Comparison of ENCODE assay signal across 23 cellular contexts in genomic region chr2:224538739-224539138, GRCh38. TPM values are rescaled to one million over a fixed set of nuclear protein-coding genes. Genes with fewer than 3 reads are reported as not detected.
DNase-seq lines count a peak whose midpoint lies in the region; ATAC-seq, FAIRE-seq and TF ChIP-seq lines count a peak whose summit lies in the region.
"Had no signal": no experiment of that assay in that cellular context is flagged by ENCODE, and none has a peak within 500 bp of the region (broad histone marks: within the 10 kb centered on the region; RNA-seq: fewer than 3 reads in every experiment).

No MANE protein-coding gene starts in this region.

- peaks cover 94% of the 10 kb centered on the region for H4K20me1 ChIP-seq in PC-9 (ENCODE audit: insufficient read depth)

- H3K27ac ChIP-seq in CD4-positive, CD25-positive, alpha-beta regulatory T cell (ENCODE audit: insufficient read depth, low read length, poor library complexity, severe bottlenecking) = no peak overlapping the region
- H3K27ac ChIP-seq in naive thymus-derived CD4-positive, alpha-beta T cell (ENCODE audit: low read depth, low read length) = no peak overlapping the region
- H3K27ac ChIP-seq in PC-9 = no peak overlapping the region
- H3K27ac ChIP-seq: KMS-11, RWPE1 had no signal

- peak overlapping the region; percentile 65 for H3K27ac Mint-ChIP-seq in activated CD8-positive, alpha-beta T cell treated with anti-CD3 and anti-CD28 coated beads for 36 hours
- H3K27ac Mint-ChIP-seq in activated CD8-positive, alpha-beta T cell treated with anti-CD3 and anti-CD28 coated beads, Interleukin-2, amount 10 ng/mL, durations not matched to agents 7 days and 5 days = no peak overlapping the region
- H3K27ac Mint-ChIP-seq in CD4-positive, CD25-positive, alpha-beta regulatory T cell = peak overlapping the region; percentile 7 to 54 (median 8)
- peak overlapping the region; percentile 21 for H3K27ac Mint-ChIP-seq in activated T-helper 1 cell treated with anti-CD3 and anti-CD28 coated beads, Interleukin-12 subunit alpha, Interleukin-12 subunit beta, Interleukin-2, Interleukin-4 antibody, amounts not matched to agents 30 ng/mL and 10 ng/mL and 1 ng/mL, durations not matched to agents 14 hours and 24 hours and 36 hours
- peak overlapping the region in 7 of 9 donors; percentile 0 to 81 (median 14) for H3K27ac Mint-ChIP-seq in naive thymus-derived CD4-positive, alpha-beta T cell
- H3K27ac Mint-ChIP-seq: CD4-positive, alpha-beta T cell had no signal

- peaks cover 53% of the 10 kb centered on the region for H3K36me3 Mint-ChIP-seq in activated CD8-positive, alpha-beta T cell treated with anti-CD3 and anti-CD28 coated beads for 36 hours (ENCODE audit: low read depth)
- peaks cover 44% of the 10 kb centered on the region for H3K36me3 Mint-ChIP-seq in activated CD8-positive, alpha-beta T cell treated with anti-CD3 and anti-CD28 coated beads, Interleukin-2, amount 10 ng/mL, durations not matched to agents 7 days and 5 days (ENCODE audit: low read depth)
- H3K36me3 Mint-ChIP-seq in CD4-positive, CD25-positive, alpha-beta regulatory T cell = peaks cover 36% of the 10 kb centered on the region
- H3K36me3 Mint-ChIP-seq in activated T-helper 1 cell treated with anti-CD3 and anti-CD28 coated beads, Interleukin-12 subunit alpha, Interleukin-12 subunit beta, Interleukin-2, Interleukin-4 antibody, amounts not matched to agents 30 ng/mL and 10 ng/mL and 1 ng/mL, durations not matched to agents 14 hours and 24 hours and 36 hours (ENCODE audit: low read depth) = peaks cover 33% of the 10 kb centered on the region
- peaks cover 3 to 59% (median 42%) of the 10 kb centered on the region in 5 donors for H3K36me3 Mint-ChIP-seq in naive thymus-derived CD4-positive, alpha-beta T cell

- H3K9me2 ChIP-seq in PC-9 (ENCODE audit: insufficient read depth) = no peaks in the 10 kb centered on the region

- no peaks in the 10 kb centered on the region for H3K9me3 ChIP-seq in CD4-positive, CD25-positive, alpha-beta regulatory T cell (ENCODE audit: control insufficient read depth in 2 of 2, low read length in 2 of 2)
- H3K9me3 ChIP-seq in naive thymus-derived CD4-positive, alpha-beta T cell (ENCODE audit: control insufficient read depth in 2 of 3, low read length in 3 of 3) = no peaks in the 10 kb centered on the region
- no peaks in the 10 kb centered on the region for H3K9me3 ChIP-seq in PC-9 (ENCODE audit: insufficient read depth, low read depth)

- no peak for TF ChIP-seq POLR2A in GM12892 (IDR thresholded peaks at IDR 0.05; ENCODE audit: low read depth, low read length)

- peaks cover 15% of the 10 kb centered on the region; the same call in 1 of the 2 replicates for H3F3A ChIP-seq in PC-9 (ENCODE audit: insufficient read depth, low read depth)

- no peak for FAIRE-seq in GM12892 (lab: Jason Lieb, UNC)
- FAIRE-seq: GM12878 had no signal

- no peaks in the 10 kb centered on the region for H3K27me3 Mint-ChIP-seq in activated CD8-positive, alpha-beta T cell treated with anti-CD3 and anti-CD28 coated beads for 36 hours
- no peaks in the 10 kb centered on the region for H3K27me3 Mint-ChIP-seq in activated CD8-positive, alpha-beta T cell treated with anti-CD3 and anti-CD28 coated beads, Interleukin-2, amount 10 ng/mL, durations not matched to agents 7 days and 5 days (ENCODE audit: low read depth)
- no peaks in the 10 kb centered on the region for H3K27me3 Mint-ChIP-seq in CD4-positive, CD25-positive, alpha-beta regulatory T cell
- H3K27me3 Mint-ChIP-seq in activated T-helper 1 cell treated with anti-CD3 and anti-CD28 coated beads, Interleukin-12 subunit alpha, Interleukin-12 subunit beta, Interleukin-2, Interleukin-4 antibody, amounts not matched to agents 30 ng/mL and 10 ng/mL and 1 ng/mL, durations not matched to agents 14 hours and 24 hours and 36 hours (ENCODE audit: insufficient read depth) = no peaks in the 10 kb centered on the region
- H3K27me3 Mint-ChIP-seq in naive thymus-derived CD4-positive, alpha-beta T cell = no peaks in the 10 kb centered on the region
- H3K27me3 Mint-ChIP-seq: CD4-positive, alpha-beta T cell had no signal

- peaks cover 7% of the 10 kb centered on the region for H3K9me3 Mint-ChIP-seq in activated CD8-positive, alpha-beta T cell treated with anti-CD3 and anti-CD28 coated beads for 36 hours
- no peaks in the 10 kb centered on the region for H3K9me3 Mint-ChIP-seq in activated CD8-positive, alpha-beta T cell treated with anti-CD3 and anti-CD28 coated beads, Interleukin-2, amount 10 ng/mL, durations not matched to agents 7 days and 5 days (ENCODE audit: insufficient read depth)
- H3K9me3 Mint-ChIP-seq in CD4-positive, CD25-positive, alpha-beta regulatory T cell = no peaks in the 10 kb centered on the region
- no peaks in the 10 kb centered on the region for H3K9me3 Mint-ChIP-seq in activated T-helper 1 cell treated with anti-CD3 and anti-CD28 coated beads, Interleukin-12 subunit alpha, Interleukin-12 subunit beta, Interleukin-2, Interleukin-4 antibody, amounts not matched to agents 30 ng/mL and 10 ng/mL and 1 ng/mL, durations not matched to agents 14 hours and 24 hours and 36 hours
- H3K9me3 Mint-ChIP-seq in naive thymus-derived CD4-positive, alpha-beta T cell = peaks cover 0 to 4% (median 0%) of the 10 kb centered on the region in 11 donors
- H3K9me3 Mint-ChIP-seq: CD4-positive, alpha-beta T cell had no signal

- POLR2A ChIA-PET in activated CD8-positive, alpha-beta T cell treated with anti-CD3 and anti-CD28 coated beads for 36 hours (lab: Charles Lee) = interaction anchor here (0.8 kb wide), 1 partner anchor 12 kb away, joined by 3 read pairs; no protein-coding TSS in a partner anchor
- POLR2A ChIA-PET in activated CD8-positive, alpha-beta T cell treated with anti-CD3 and anti-CD28 coated beads, Interleukin-2, amount 10 ng/mL, durations not matched to agents 7 days and 5 days (lab: Charles Lee) = no interaction called here
- POLR2A ChIA-PET in naive thymus-derived CD4-positive, alpha-beta T cell (lab: Charles Lee) = no interaction called here
- POLR2A ChIA-PET in PC-9 (lab: Charles Lee; ENCODE audit: unreplicated experiment) = no interaction called here

- CTCF ChIA-PET in activated CD8-positive, alpha-beta T cell treated with anti-CD3 and anti-CD28 coated beads for 36 hours (lab: Charles Lee) = interaction anchor here (1.6 kb wide), 1 partner anchor 22 kb away, joined by 3 read pairs; no protein-coding TSS in a partner anchor
- CTCF ChIA-PET in activated CD8-positive, alpha-beta T cell treated with anti-CD3 and anti-CD28 coated beads, Interleukin-2, amount 10 ng/mL, durations not matched to agents 7 days and 5 days (lab: Charles Lee) = no interaction called here
- CTCF ChIA-PET in naive thymus-derived CD4-positive, alpha-beta T cell (lab: Charles Lee) = interaction anchor here (0.6 kb wide), 1 partner anchor 110 kb away, joined by 3 read pairs; no protein-coding TSS in a partner anchor
- CTCF ChIA-PET in PC-9 (lab: Charles Lee) = interaction anchor here (0.6 kb wide), 1 partner anchor 402 kb away, joined by 5 read pairs; no protein-coding TSS in a partner anchor

- peaks cover 95% of the 10 kb centered on the region for H3K79me2 ChIP-seq in PC-9 (ENCODE audit: low read depth)

- H3K27me3 ChIP-seq in CD4-positive, CD25-positive, alpha-beta regulatory T cell (ENCODE audit: control insufficient read depth, insufficient read depth, low read length) = no peaks in the 10 kb centered on the region
- no peaks in the 10 kb centered on the region for H3K27me3 ChIP-seq in naive thymus-derived CD4-positive, alpha-beta T cell (ENCODE audit: control insufficient read depth in 2 of 2, insufficient read depth in 2 of 2, low read length in 2 of 2)
- no peaks in the 10 kb centered on the region for H3K27me3 ChIP-seq in PC-9 (ENCODE audit: insufficient read depth, low read depth)

- intact Hi-C loops in activated CD8-positive, alpha-beta T cell treated with anti-CD3 and anti-CD28 coated beads for 36 hours (cut with micrococcal nuclease) = no loop called here
- intact Hi-C loops in activated T-helper 1 cell treated with anti-CD3 and anti-CD28 coated beads, Interleukin-12 subunit alpha, Interleukin-12 subunit beta, Interleukin-2, Interleukin-4 antibody, amounts not matched to agents 30 ng/mL and 10 ng/mL and 1 ng/mL, durations not matched to agents 14 hours and 24 hours and 36 hours (cut with micrococcal nuclease) = loop anchor here (2.0 kb wide), 1 partner anchor 18 kb away; no protein-coding TSS in a partner anchor
- intact Hi-C loops in naive thymus-derived CD4-positive, alpha-beta T cell (cut with micrococcal nuclease) = no loop called here
- intact Hi-C loops in PC-9 (cut with micrococcal nuclease; ENCODE audit: unreplicated experiment) = no loop called here

- H3K4me2 ChIP-seq in PC-9 = no peak overlapping the region
- H3K4me2 ChIP-seq: KMS-11 had no signal

- H3K4me3 ChIP-seq in CD4-positive, CD25-positive, alpha-beta regulatory T cell (ENCODE audit: low read depth, low read length) = no peak overlapping the region
- H3K4me3 ChIP-seq in naive thymus-derived CD4-positive, alpha-beta T cell (ENCODE audit: low read length) = no peak overlapping the region
- H3K4me3 ChIP-seq in PC-9 = no peak overlapping the region
- H3K4me3 ChIP-seq: GM12878 had no signal

- H3K36me3 ChIP-seq in CD4-positive, CD25-positive, alpha-beta regulatory T cell (ENCODE audit: control insufficient read depth, insufficient read depth, low read length) = peaks cover 50% of the 10 kb centered on the region
- peaks cover 0 to 22% (median 9%) of the 10 kb centered on the region in 3 experiments for H3K36me3 ChIP-seq in naive thymus-derived CD4-positive, alpha-beta T cell (ENCODE audit: control insufficient read depth in 2 of 3, insufficient read depth in 3 of 3, low read length in 3 of 3)
- H3K36me3 ChIP-seq in PC-9 (ENCODE audit: low read depth) = peaks cover 67% of the 10 kb centered on the region

- no peak for TF ChIP-seq CTCF in activated CD8-positive, alpha-beta T cell treated with anti-CD3 and anti-CD28 coated beads for 36 hours (IDR thresholded peaks at IDR 0.05)
- TF ChIP-seq CTCF in PC-9 (conservative IDR thresholded peaks at IDR 0.05) = no peak

- no peak for ATAC-seq in activated CD8-positive, alpha-beta T cell treated with anti-CD3 and anti-CD28 coated beads for 36 hours
- ATAC-seq in activated CD8-positive, alpha-beta T cell treated with anti-CD3 and anti-CD28 coated beads, Interleukin-2, amount 10 ng/mL, durations not matched to agents 7 days and 5 days = no peak
- ATAC-seq in CD4-positive, CD25-positive, alpha-beta regulatory T cell (ENCODE audit: low read depth in 2 of 2) = no peak
- ATAC-seq in naive thymus-derived CD4-positive, alpha-beta T cell = no peak
- ATAC-seq: GM12878, HCT116 had no signal

- peaks cover 4% of the 10 kb centered on the region for H3K4me1 ChIP-seq in CD4-positive, CD25-positive, alpha-beta regulatory T cell (ENCODE audit: control insufficient read depth, insufficient read depth, low read length, poor library complexity, severe bottlenecking)
- H3K4me1 ChIP-seq in naive thymus-derived CD4-positive, alpha-beta T cell (ENCODE audit: control insufficient read depth in 2 of 2, insufficient read depth in 2 of 2, low read length in 2 of 2) = peaks cover 4 to 8% of the 10 kb centered on the region in 2 donors
- no peaks in the 10 kb centered on the region for H3K4me1 ChIP-seq in PC-9 (replicated peaks; ENCODE audit: insufficient read depth)

- H2AFZ ChIP-seq in PC-9 = no peak overlapping the region

- no TSS peak for BruUV-seq in PC-9 (replicated peaks; lab: Mats Ljungman, UMichigan)

- DNase-seq in activated CD8-positive, alpha-beta T cell treated with anti-CD3 and anti-CD28 coated beads for 36 hours = no peak
- no peak for DNase-seq in activated CD8-positive, alpha-beta T cell treated with anti-CD3 and anti-CD28 coated beads, Interleukin-2, amount 10 ng/mL, durations not matched to agents 7 days and 5 days
- DNase-seq in CD4-positive, CD25-positive, alpha-beta regulatory T cell = no peak
- DNase-seq in activated T-helper 1 cell treated with anti-CD3 and anti-CD28 coated beads, Interleukin-12 subunit alpha, Interleukin-12 subunit beta, Interleukin-2, Interleukin-4 antibody, amounts not matched to agents 30 ng/mL and 10 ng/mL and 1 ng/mL, durations not matched to agents 14 hours and 24 hours and 36 hours (ENCODE audit: low spot score) = no peak
- no peak for DNase-seq in naive thymus-derived CD4-positive, alpha-beta T cell
- DNase-seq in KG1 (lab: John Stamatoyannopoulos, UW) (no peak), GM12892 (ENCODE audit: insufficient read length) (no peak), PC-9 (no peak)
- DNase-seq: 8988T; CD4-positive, alpha-beta T cell; EL; GOT3; NCI-H187; NCI-H2107; NCI-H2227 treated with DMSO at 0.1 percent for 48 hours; NCI-H510A treated with DMSO at 0.1 percent for 48 hours; NCI-H82; OCI-M1; SIG-M5 had no signal

- H3K4me3 Mint-ChIP-seq in activated CD8-positive, alpha-beta T cell treated with anti-CD3 and anti-CD28 coated beads for 36 hours = no peak overlapping the region
- H3K4me3 Mint-ChIP-seq in activated CD8-positive, alpha-beta T cell treated with anti-CD3 and anti-CD28 coated beads, Interleukin-2, amount 10 ng/mL, durations not matched to agents 7 days and 5 days = no peak overlapping the region
- H3K4me3 Mint-ChIP-seq in CD4-positive, CD25-positive, alpha-beta regulatory T cell = no peak overlapping the region
- H3K4me3 Mint-ChIP-seq in activated T-helper 1 cell treated with anti-CD3 and anti-CD28 coated beads, Interleukin-12 subunit alpha, Interleukin-12 subunit beta, Interleukin-2, Interleukin-4 antibody, amounts not matched to agents 30 ng/mL and 10 ng/mL and 1 ng/mL, durations not matched to agents 14 hours and 24 hours and 36 hours = no peak overlapping the region
- peak overlapping the region in 5 of 10 donors; percentile 1 to 59 (median 20) for H3K4me3 Mint-ChIP-seq in naive thymus-derived CD4-positive, alpha-beta T cell
- H3K4me3 Mint-ChIP-seq: CD4-positive, alpha-beta T cell had no signal

- peaks cover 45% of the 10 kb centered on the region for H3K4me1 Mint-ChIP-seq in activated CD8-positive, alpha-beta T cell treated with anti-CD3 and anti-CD28 coated beads for 36 hours (ENCODE audit: low read depth)
- peaks cover 10% of the 10 kb centered on the region for H3K4me1 Mint-ChIP-seq in activated CD8-positive, alpha-beta T cell treated with anti-CD3 and anti-CD28 coated beads, Interleukin-2, amount 10 ng/mL, durations not matched to agents 7 days and 5 days (ENCODE audit: low read depth)
- H3K4me1 Mint-ChIP-seq in CD4-positive, CD25-positive, alpha-beta regulatory T cell = peaks cover 35 to 71% (median 44%) of the 10 kb centered on the region in 4 donors
- peaks cover 15% of the 10 kb centered on the region for H3K4me1 Mint-ChIP-seq in activated T-helper 1 cell treated with anti-CD3 and anti-CD28 coated beads, Interleukin-12 subunit alpha, Interleukin-12 subunit beta, Interleukin-2, Interleukin-4 antibody, amounts not matched to agents 30 ng/mL and 10 ng/mL and 1 ng/mL, durations not matched to agents 14 hours and 24 hours and 36 hours (ENCODE audit: low read depth)
- H3K4me1 Mint-ChIP-seq in naive thymus-derived CD4-positive, alpha-beta T cell = peaks cover 20 to 84% (median 63%) of the 10 kb centered on the region in 7 donors

RNA-seq across cellular contexts. Expression of gene CUL3, which starts 46.4 kb away (rescaled TPM):
- 10 to 100 TPM; 75.0 to 76.7 TPM for total RNA-seq in activated CD8-positive, alpha-beta T cell treated with anti-CD3 and anti-CD28 coated beads for 36 hours
- total RNA-seq in activated CD8-positive, alpha-beta T cell treated with anti-CD3 and anti-CD28 coated beads, Interleukin-2, amount 10 ng/mL, durations not matched to agents 7 days and 5 days = 10 to 100 TPM; 77.9 to 82.0 TPM
- total RNA-seq in CD4-positive, CD25-positive, alpha-beta regulatory T cell = 139 TPM
- polyA plus RNA-seq in CD4-positive, CD25-positive, alpha-beta regulatory T cell = 10 to 100 TPM; 26.1 to 47.9 (median 37.0) TPM
- 97.1 and 103 TPM in 2 replicates for total RNA-seq in activated T-helper 1 cell treated with anti-CD3 and anti-CD28 coated beads, Interleukin-12 subunit alpha, Interleukin-12 subunit beta, Interleukin-2, Interleukin-4 antibody, amounts not matched to agents 30 ng/mL and 10 ng/mL and 1 ng/mL, durations not matched to agents 14 hours and 24 hours and 36 hours
- total RNA-seq in naive thymus-derived CD4-positive, alpha-beta T cell = 10 to 100 TPM; 70.5 to 97.0 (median 87.8) TPM
- polyA plus RNA-seq in naive thymus-derived CD4-positive, alpha-beta T cell = 10 to 100 TPM; 21.4 to 38.2 TPM
- 64.7 TPM for polyA plus RNA-seq in GM12892 (2012; ENCODE audit: missing spikeins)
- total RNA-seq in PC-9 (2021) = 155 and 200 TPM in 2 replicates
